Comparison of ENCODE assay signal across 24 cellular contexts in genomic region chr19:47146920-47147319, GRCh38. TPM values are rescaled to one million over a fixed set of nuclear protein-coding genes. Genes with fewer than 3 reads are reported as not detected.
DNase-seq lines count a peak whose midpoint lies in the region; ATAC-seq, FAIRE-seq and TF ChIP-seq lines count a peak whose summit lies in the region.
"Had no signal": no experiment of that assay in that cellular context is flagged by ENCODE, and none has a peak within 500 bp of the region (broad histone marks: within the 10 kb centered on the region; RNA-seq: fewer than 3 reads in every experiment).

No MANE protein-coding gene starts in this region.

- CTCF ChIA-PET in K562 (lab: Yijun Ruan, JAX; ENCODE audit: low intra/inter-chr PET ratio): no interaction called here

- no peak for FAIRE-seq in K562 (lab: Jason Lieb, UNC)
- FAIRE-seq: GM12892 had no signal

- H3K4me2 ChIP-seq in K562 (ENCODE audit: insufficient read depth, low read length): no peak overlapping the region

- no peaks in the 10 kb centered on the region for H3K27me3 Mint-ChIP-seq in activated T-cell treated with anti-CD3 and anti-CD28 coated beads, Interleukin-2, amount 50 U/mL, for 24 hours
- no peaks in the 10 kb centered on the region for H3K27me3 Mint-ChIP-seq in T-helper 17 cell
- H3K27me3 Mint-ChIP-seq: naive B cell had no signal

- TF ChIP-seq EP300 in K562 (IDR thresholded peaks at IDR 0.05; ENCODE audit: low read length): no peak

- peaks cover 2 to 6% of the 10 kb centered on the region in 2 experiments; a peak in 2 of 5 replicates for H3K4me1 ChIP-seq in K562 (replicated peaks in 1 of 2; ENCODE audit: control insufficient read depth in 2 of 2, insufficient read depth in 2 of 2, low read length in 2 of 2)

- no peak overlapping the region for H3K4me3 Mint-ChIP-seq in activated T-cell treated with anti-CD3 and anti-CD28 coated beads, Interleukin-2, amount 50 U/mL, for 24 hours
- H3K4me3 Mint-ChIP-seq in T-helper 17 cell: peak overlapping the region; percentile 88
- H3K4me3 Mint-ChIP-seq: naive B cell had no signal

- H3K27ac ChIP-seq in K562 (ENCODE audit: extremely low read depth, low read depth, low read length): no peak overlapping the region
- H3K27ac ChIP-seq: HL-60 had no signal

- TF ChIP-seq CTCF in K562 (IDR thresholded peaks at IDR 0.05 in 2 of 3, conservative IDR thresholded peaks at IDR 0.05 in 1 of 3; ENCODE audit: insufficient read depth in 2 of 3, low read depth in 1 of 3, low read length in 3 of 3): no peak

- in situ Hi-C loops in K562 (cut with MboI): no loop called here

- H3K9me3 ChIP-seq in T-helper 17 cell (ENCODE audit: control insufficient read depth, low read length, poor library complexity, severe bottlenecking): no peaks in the 10 kb centered on the region
- no peaks in the 10 kb centered on the region for H3K9me3 ChIP-seq in K562 (replicated peaks; ENCODE audit: control insufficient read depth, insufficient read depth, low read depth, low read length)
- H3K9me3 ChIP-seq: BLaER1 treated with 17β-estradiol and CSF1 and Interleukin-3, amounts not matched to agents 10 nM and 100 nM had no signal

- TF ChIP-seq POLR2A in K562 (conservative IDR thresholded peaks at IDR 0.05): no peak

- BruUV-seq in K562 (replicated peaks; lab: Mats Ljungman, UMichigan): no TSS peak

- H3K36me3 ChIP-seq in K562 (ENCODE audit: control insufficient read depth, insufficient read depth, low read length): peaks cover 92% of the 10 kb centered on the region

- ATAC-seq in T-helper 17 cell (no peak), K562 (peak; percentile 25)
- ATAC-seq in stimulated activated naive CD8-positive, alpha-beta T cell treated with anti-CD3 and anti-CD28 coated beads, Interleukin-15, Interleukin-2, amounts not matched to agents 100 U/mL and 50 U/mL, for 24 hours: peak; percentile 67
- ATAC-seq: esophagus mucosa, PC-3 had no signal

- no peak overlapping the region for H3K9ac ChIP-seq in K562 (ENCODE audit: insufficient read depth in 1 of 2, low read depth in 2 of 2, low read length in 2 of 2)

- H3K27me3 ChIP-seq in K562 (ENCODE audit: control insufficient read depth in 2 of 2, insufficient read depth in 2 of 2, low read length in 2 of 2): no peaks in the 10 kb centered on the region
- H3K27me3 ChIP-seq: BLaER1 treated with 17β-estradiol and CSF1 and Interleukin-3, amounts not matched to agents 10 nM and 100 nM; cardiac muscle cell had no signal

- H3K27ac Mint-ChIP-seq in activated T-cell treated with anti-CD3 and anti-CD28 coated beads, Interleukin-2, amount 50 U/mL, for 24 hours: peak overlapping the region; percentile 90
- peak overlapping the region; percentile 98 for H3K27ac Mint-ChIP-seq in T-helper 17 cell

- no peaks in the 10 kb centered on the region for H3K9me1 ChIP-seq in K562 (ENCODE audit: control insufficient read depth, insufficient read depth, low read length)

- H3K36me3 Mint-ChIP-seq in activated T-cell treated with anti-CD3 and anti-CD28 coated beads, Interleukin-2, amount 50 U/mL, for 24 hours (ENCODE audit: low read depth): peaks cover 93% of the 10 kb centered on the region
- peaks cover 9% of the 10 kb centered on the region for H3K36me3 Mint-ChIP-seq in T-helper 17 cell (ENCODE audit: low read depth)

- TF ChIP-seq RAD21 in K562 (CRISPR knock-in tag; conservative IDR thresholded peaks at IDR 0.05 in 1 of 2, IDR thresholded peaks at IDR 0.05 in 1 of 2): no peak

- H2AFZ ChIP-seq in K562 (ENCODE audit: low read depth, low read length): no peak overlapping the region

- H4K20me1 ChIP-seq in K562 (replicated peaks; ENCODE audit: control insufficient read depth, insufficient read depth, low read length): peaks cover 3% of the 10 kb centered on the region

- H3K79me2 ChIP-seq in K562 (ENCODE audit: control insufficient read depth, insufficient read depth, low read length): peaks cover 71% of the 10 kb centered on the region

- WGBS in K562 (ENCODE audit: insufficient coverage, low coverage, missing lambda C conversion rate): 78% methylated on average over 2 of the region's 2 CpGs

- intact Hi-C loops in K562 (cut with micrococcal nuclease): no loop called here

- no peak overlapping the region for H3K4me3 ChIP-seq in K562
- H3K4me3 ChIP-seq: BLaER1 treated with 17β-estradiol and CSF1 and Interleukin-3, amounts not matched to agents 10 nM and 100 nM; cardiac muscle cell had no signal

- peaks cover 66% of the 10 kb centered on the region for H3K4me1 Mint-ChIP-seq in activated T-cell treated with anti-CD3 and anti-CD28 coated beads, Interleukin-2, amount 50 U/mL, for 24 hours (ENCODE audit: low read depth)
- peaks cover 33% of the 10 kb centered on the region for H3K4me1 Mint-ChIP-seq in T-helper 17 cell

- POLR2A ChIA-PET in K562 (lab: Yijun Ruan, JAX): interaction anchor here (0.8 to 10.8 kb wide), 4 partner anchors 11 to 79 kb away, joined by 3 to 109 read pairs (median 3); partner anchors contain the start of gene SAE1

- no peaks in the 10 kb centered on the region for H3K9me3 Mint-ChIP-seq in activated T-cell treated with anti-CD3 and anti-CD28 coated beads, Interleukin-2, amount 50 U/mL, for 24 hours
- H3K9me3 Mint-ChIP-seq: naive B cell had no signal

- DNase-seq in activated T-cell treated with anti-CD3 and anti-CD28 coated beads, Interleukin-2, amount 50 U/mL, for 24 hours: no peak
- DNase-seq in activated T-cell treated with anti-CD3 and anti-CD28 coated beads, Interleukin-2, amount 50 U/mL, for 48 hours: no peak
- DNase-seq in T-helper 17 cell (no peak), K562 (ENCODE audit: extremely low read depth in 1 of 4, low spot score in 3 of 4) (no peak), UCSD-AML1 (lab: John Stamatoyannopoulos, UW; ENCODE audit: unreplicated experiment) (no peak), cortex of kidney (lab: John Stamatoyannopoulos, UW) (no peak)
- no peak for DNase-seq in stimulated activated naive CD8-positive, alpha-beta T cell treated with anti-CD3 and anti-CD28 coated beads, Interleukin-15, Interleukin-2, amounts not matched to agents 100 U/mL and 50 U/mL, for 24 hours
- no peak for DNase-seq in activated CD8-positive, alpha-beta memory T cell treated with anti-CD3 and anti-CD28 coated beads, Interleukin-2, amount 50 U/mL, for 4 hours
- DNase-seq: amygdala; DMS53; HCEC 1CT; IMR-90; MM.1S; naive B cell; NCI-H1694 treated with DMSO at 0.1 percent for 48 hours; NCI-H2227 treated with DMSO at 0.1 percent for 48 hours; PC-3; SIG-M5; stimulated activated CD4-positive, alpha-beta T cell treated with anti-CD3 and anti-CD28 coated beads, Interleukin-2, amount 100 ng/mL, for 24 hours had no signal

TF ChIP-seq in K562, 482 proteins besides CTCF, POLR2A, EP300 and RAD21 (continues in another document):
- TF ChIP-seq PTRF (tag; IDR thresholded peaks at IDR 0.05) (no peak), ZC3H11A (IDR thresholded peaks at IDR 0.05; ENCODE audit: low read depth, low read length) (no peak), CHD4 (IDR thresholded peaks at IDR 0.05; ENCODE audit: insufficient read depth, insufficient replicate concordance, low read depth, low read length, poor library complexity, severe bottlenecking) (no peak)

RNA-seq across cellular contexts. Expression of gene SAE1, which starts 16.3 kb away (rescaled TPM):
- total RNA-seq in T-helper 17 cell (10 to 100 TPM; 36.2 to 37.0 TPM), K562 (2014; rRNA removed) (194 and 213 TPM in 2 replicates), K562 (2014; rRNA removed; fragmentation: Illumina TruSeq; extraction: Trizol) (215 and 244 TPM in 2 replicates), K562 (2015; rRNA removed; fragmentation: Illumina TruSeq; extraction: Trizol) (220 and 231 TPM in 2 replicates), K562 (2021) (205 and 217 TPM in 2 replicates)
- total RNA-seq in K562 (2011; cell fraction: chromatin; rRNA removed; ENCODE audit: low replicate concordance): 86.7 and 121 TPM in 2 replicates
- 37.9 and 42.4 TPM in 2 replicates for total RNA-seq in K562 (2011; cell fraction: nucleolus; rRNA removed)
- total RNA-seq in K562 (2011; cell fraction: nucleoplasm; rRNA removed): 54.9 and 55.4 TPM in 2 replicates
- polyA plus RNA-seq in K562 (2011; rRNA removed) (199 and 297 TPM in 2 replicates), K562 (2014; fragmentation: Illumina TruSeq; extraction: Trizol) (293 and 299 TPM in 2 replicates), K562 (2014; fragmentation: Nextera tagmentation; extraction: Ambion mirVana) (100 to 1,000 TPM in 1 of 2 experiments, 10 to 100 TPM in 1; 82.8 to 133 TPM), K562 (2014; rRNA removed) (250 and 273 TPM in 2 replicates)
- 175 and 205 TPM in 2 replicates for polyA plus RNA-seq in K562 (2011; cell fraction: cytosol; rRNA removed)
- polyA plus RNA-seq in K562 (2011; cell fraction: nucleus; rRNA removed): 41.2 and 60.5 TPM in 2 replicates
- polyA plus RNA-seq in K562 (2012): 207 and 215 TPM in 2 replicates
- 138 and 156 TPM in 2 replicates for polyA minus RNA-seq in K562 (2011; rRNA and poly(A)+ RNA removed)
- polyA minus RNA-seq in K562 (2011; cell fraction: cytosol; rRNA and poly(A)+ RNA removed): 63.5 and 64.3 TPM in 2 replicates
- polyA minus RNA-seq in K562 (2011; cell fraction: nucleus; rRNA and poly(A)+ RNA removed): 11.0 and 20.4 TPM in 2 replicates

RNA-seq across cellular contexts. Expression of gene ZC3H4, which starts 33.3 kb away (rescaled TPM):
- total RNA-seq in T-helper 17 cell (10 to 100 TPM; 58.4 to 60.7 TPM), K562 (2014; rRNA removed) (18.3 and 26.0 TPM in 2 replicates), K562 (2014; rRNA removed; fragmentation: Illumina TruSeq; extraction: Trizol) (19.6 and 24.1 TPM in 2 replicates), K562 (2015; rRNA removed; fragmentation: Illumina TruSeq; extraction: Trizol) (13.2 and 19.1 TPM in 2 replicates), K562 (2021) (59.5 and 75.6 TPM in 2 replicates)
- total RNA-seq in K562 (2011; cell fraction: chromatin; rRNA removed; ENCODE audit: low replicate concordance): 66.1 and 83.6 TPM in 2 replicates
- 24.1 and 34.0 TPM in 2 replicates for total RNA-seq in K562 (2011; cell fraction: nucleolus; rRNA removed)
- 30.9 TPM in 2 replicates for total RNA-seq in K562 (2011; cell fraction: nucleoplasm; rRNA removed)
- polyA plus RNA-seq in K562 (2011; rRNA removed) (4.0 and 5.3 TPM in 2 replicates), K562 (2014; fragmentation: Illumina TruSeq; extraction: Trizol) (33.5 and 33.7 TPM in 2 replicates), K562 (2014; fragmentation: Nextera tagmentation; extraction: Ambion mirVana) (1 to 10 TPM; 2.2 to 8.0 TPM), K562 (2014; rRNA removed) (14.4 and 17.6 TPM in 2 replicates)
- 2.2 and 3.7 TPM in 2 replicates for polyA plus RNA-seq in K562 (2011; cell fraction: cytosol; rRNA removed)
- polyA plus RNA-seq in K562 (2011; cell fraction: nucleus; rRNA removed): 14.1 and 22.9 TPM in 2 replicates
- 11.1 and 39.1 TPM in 2 replicates for polyA plus RNA-seq in K562 (2012)
- polyA minus RNA-seq in K562 (2011; rRNA and poly(A)+ RNA removed): 14.0 and 14.6 TPM in 2 replicates
- polyA minus RNA-seq in K562 (2011; cell fraction: cytosol; rRNA and poly(A)+ RNA removed): 23.3 and 31.7 TPM in 2 replicates
- polyA minus RNA-seq in K562 (2011; cell fraction: nucleus; rRNA and poly(A)+ RNA removed): 7.5 and 15.8 TPM in 2 replicates
